Comparison of ENCODE assay signal across 12 cellular contexts in genomic region chr4:89563431-89563830, GRCh38.
DNase-seq lines count a peak whose midpoint lies in the region; ATAC-seq and TF ChIP-seq lines count a peak whose summit lies in the region.
"Had no signal": no experiment of that assay in that cellular context is flagged by ENCODE, and none has a peak within 500 bp of the region (broad histone marks: within the 10 kb centered on the region; RNA-seq: fewer than 3 reads in every experiment).

No MANE protein-coding gene starts in this region.

- no peaks in the 10 kb centered on the region for H3K36me3 ChIP-seq in mammary epithelial cell (ENCODE audit: insufficient read depth, low read length)
- H3K36me3 ChIP-seq: ascending aorta, heart right ventricle had no signal

- CTCF ChIA-PET in mammary epithelial cell (lab: Charles Lee; ENCODE audit: low non-redundant PET), result no interaction called here

- H3K4me2 ChIP-seq in mammary epithelial cell (ENCODE audit: insufficient read depth, low read depth, low read length), result no peak overlapping the region

- in situ Hi-C loops in mammary epithelial cell (cut with MboI; ENCODE audit: low sequenced_read_pairs in 2 of 2), result no loop called here

- peak; percentile 24 for DNase-seq in ELR (ENCODE audit: low read depth)
- peak; percentile 55 for DNase-seq in mammary epithelial cell
- DNase-seq in anterior cingulate cortex (lab: John Stamatoyannopoulos, UW), result no peak
- DNase-seq in stimulated activated naive CD4-positive, alpha-beta T cell treated with Interleukin-2 at 50 U/mL for 16 hours (lab: John Stamatoyannopoulos, UW), result no peak
- DNase-seq: endodermal cell, heart right ventricle had no signal

- WGBS in mammary epithelial cell (ENCODE audit: low coverage, missing lambda C conversion rate), result 52% methylated on average over 2 of the region's 2 CpGs

- H3K27ac ChIP-seq in mammary epithelial cell (ENCODE audit: insufficient read depth, low read depth, low read length), result no peak overlapping the region
- H3K27ac ChIP-seq: ascending aorta, heart right ventricle, parathyroid adenoma had no signal

- H3K9ac ChIP-seq in mammary epithelial cell (ENCODE audit: insufficient read depth, low read length), result no peak overlapping the region
- H3K9ac ChIP-seq: parathyroid adenoma had no signal

- H3K27me3 ChIP-seq in mammary epithelial cell (ENCODE audit: insufficient read depth, low read length), result no peaks in the 10 kb centered on the region
- H3K27me3 ChIP-seq: ascending aorta, heart right ventricle had no signal

- no peak overlapping the region for H2AFZ ChIP-seq in mammary epithelial cell (ENCODE audit: low read depth, low read length)
- H2AFZ ChIP-seq: parathyroid adenoma had no signal

- no peaks in the 10 kb centered on the region for H4K20me1 ChIP-seq in mammary epithelial cell (ENCODE audit: insufficient read depth, low read length)

- TF ChIP-seq CTCF in mammary epithelial cell (conservative IDR thresholded peaks at IDR 0.05 in 1 of 2, IDR thresholded peaks at IDR 0.05 in 1 of 2; ENCODE audit: extremely low read depth in 1 of 2, insufficient read depth in 1 of 2, low read depth in 1 of 2, low read length in 2 of 2), result no peak

- no peaks in the 10 kb centered on the region for H3K9me3 ChIP-seq in mammary epithelial cell (replicated peaks; ENCODE audit: insufficient read depth, low read length)
- H3K9me3 ChIP-seq: ascending aorta, heart right ventricle had no signal

- intact Hi-C loops in mammary epithelial cell (cut with micrococcal nuclease), result loop anchor here (10.0 kb wide), 1 partner anchor 339 kb away; no protein-coding TSS in a partner anchor

- no peaks in the 10 kb centered on the region for H3K4me1 ChIP-seq in mammary epithelial cell (ENCODE audit: insufficient read depth, low read length)
- H3K4me1 ChIP-seq: ascending aorta, heart right ventricle, parathyroid adenoma had no signal

- dilution Hi-C loops in mammary epithelial cell (cut with HindIII; ENCODE audit: low sequenced_read_pairs), result no loop called here

- ATAC-seq in GM19452 (IDR thresholded peaks at IDR 0.05; ENCODE audit: unreplicated experiment) (peak; percentile 92), HG03108 (IDR thresholded peaks at IDR 0.05; ENCODE audit: unreplicated experiment) (peak; percentile 66), HG03439 (IDR thresholded peaks at IDR 0.05; ENCODE audit: unreplicated experiment) (no peak), GM21723 (IDR thresholded peaks at IDR 0.05; ENCODE audit: unreplicated experiment) (no peak)

- no peaks in the 10 kb centered on the region for H3K79me2 ChIP-seq in mammary epithelial cell (ENCODE audit: insufficient read depth, low read length)
- H3K79me2 ChIP-seq: parathyroid adenoma had no signal

- no TSS peak for BruUV-seq in mammary epithelial cell (replicated peaks; lab: Mats Ljungman, UMichigan)

- no peak overlapping the region for H3K4me3 ChIP-seq in mammary epithelial cell (replicated peaks in 1 of 3; ENCODE audit: insufficient read depth in 1 of 3, low read depth in 2 of 3, low read length in 3 of 3)
- H3K4me3 ChIP-seq: ascending aorta, heart right ventricle had no signal

Comparison
In these comparisons a context has a peak if more than half of its experiments do, and no peak if none do; other contexts are left out.
1. DNase-seq: peak in ELR (single experiment) and mammary epithelial cell (single experiment); none in anterior cingulate cortex (0 of 58) and stimulated activated naive CD4-positive, alpha-beta T cell treated with Interleukin-2 at 50 U/mL for 16 hours (single experiment).
2. ATAC-seq: peak in GM19452 (single experiment) and HG03108 (single experiment); none in HG03439 (single experiment) and GM21723 (single experiment).